Comparison of ENCODE assay signal across 1 cellular context in the genomic region with DNA sequence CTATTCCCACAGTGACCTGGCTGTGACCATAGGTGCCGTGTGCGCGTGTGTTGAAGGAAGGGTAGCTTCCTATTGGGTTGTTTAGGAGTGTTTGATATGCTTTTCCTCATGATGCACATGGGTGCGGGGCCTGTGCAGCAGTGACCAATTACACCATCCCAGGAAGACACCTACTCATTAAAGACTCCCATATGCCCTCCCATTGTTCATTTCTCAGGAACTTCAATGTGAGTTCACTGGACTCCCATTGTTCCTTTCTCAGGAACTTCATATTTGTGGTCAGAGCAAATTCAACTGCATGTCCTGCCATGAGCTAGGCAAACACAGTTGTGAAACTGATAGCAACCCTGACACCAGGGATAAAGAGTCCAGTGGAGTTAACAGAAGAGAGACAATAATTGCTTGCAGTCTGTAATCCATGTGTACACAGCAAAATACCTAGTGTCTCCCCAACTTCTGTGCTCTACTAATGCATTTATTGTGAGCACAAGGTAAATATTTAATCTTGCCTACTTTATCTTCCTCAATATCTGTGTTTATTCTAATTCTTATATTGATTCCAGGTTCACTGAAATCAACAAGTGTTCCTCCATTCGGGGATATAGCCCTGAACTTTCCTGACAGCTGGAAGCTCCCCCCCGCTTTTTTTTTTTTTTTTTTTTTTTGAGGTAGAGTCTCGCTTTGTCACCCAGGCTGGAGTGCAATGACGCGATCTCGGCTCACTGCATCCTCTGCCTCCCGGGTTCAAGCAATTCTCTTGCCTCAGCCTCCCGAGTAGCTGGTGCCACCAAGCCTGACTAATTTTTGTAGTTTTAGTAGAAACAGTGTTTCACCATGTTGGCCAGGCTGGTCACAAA.
TF ChIP-seq lines count a peak whose summit lies in the region.

No MANE protein-coding gene starts in this region.

TF ChIP-seq in HepG2, 621 proteins besides CTCF, POLR2A, EP300 and RAD21 (continued from another document and continues in another):
- TF ChIP-seq ZNF333 (CRISPR knock-in tag; IDR thresholded peaks at IDR 0.05; ENCODE audit: borderline replicate concordance): no peak
- no peak for TF ChIP-seq MXI1 (IDR thresholded peaks at IDR 0.05; ENCODE audit: borderline replicate concordance, low read depth, low read length)
- TF ChIP-seq ZNF7 (CRISPR knock-in tag; IDR thresholded peaks at IDR 0.05): no peak
- no peak for TF ChIP-seq ZNF256 (CRISPR knock-in tag; conservative IDR thresholded peaks at IDR 0.05)
- no peak for TF ChIP-seq ZNF563 (CRISPR knock-in tag; IDR thresholded peaks at IDR 0.05)
- peak; percentile 79; the same call in 1 of the 2 replicates for TF ChIP-seq FOXK1 (CRISPR knock-in tag; IDR thresholded peaks at IDR 0.05; ENCODE audit: borderline replicate concordance, low read depth)
- no peak for TF ChIP-seq AFF4 (CRISPR knock-in tag; IDR thresholded peaks at IDR 0.05)
- peak; percentile 73 for TF ChIP-seq KMT2B (CRISPR knock-in tag; IDR thresholded peaks at IDR 0.05)
- no peak for TF ChIP-seq ZNF512 (CRISPR knock-in tag; IDR thresholded peaks at IDR 0.05)
- peak; percentile 35; the same call in 1 of the 2 replicates for TF ChIP-seq ZNF747 (CRISPR knock-in tag; IDR thresholded peaks at IDR 0.05; ENCODE audit: borderline replicate concordance)
- TF ChIP-seq ZNF776 (CRISPR knock-in tag; IDR thresholded peaks at IDR 0.05): no peak
- peak; percentile 52; the same call in 1 of the 2 replicates for TF ChIP-seq ZNF605 (CRISPR knock-in tag; IDR thresholded peaks at IDR 0.05)
- TF ChIP-seq ZNF574 (CRISPR knock-in tag; IDR thresholded peaks at IDR 0.05): peak; percentile 74
- TF ChIP-seq DMTF1 (CRISPR knock-in tag; IDR thresholded peaks at IDR 0.05): no peak
- TF ChIP-seq HMG20B (CRISPR knock-in tag; conservative IDR thresholded peaks at IDR 0.05): peak; percentile 96
- TF ChIP-seq, protein P1, sequence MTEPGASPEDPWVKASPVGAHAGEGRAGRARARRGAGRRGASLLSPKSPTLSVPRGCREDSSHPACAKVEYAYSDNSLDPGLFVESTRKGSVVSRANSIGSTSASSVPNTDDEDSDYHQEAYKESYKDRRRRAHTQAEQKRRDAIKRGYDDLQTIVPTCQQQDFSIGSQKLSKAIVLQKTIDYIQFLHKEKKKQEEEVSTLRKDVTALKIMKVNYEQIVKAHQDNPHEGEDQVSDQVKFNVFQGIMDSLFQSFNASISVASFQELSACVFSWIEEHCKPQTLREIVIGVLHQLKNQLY (CRISPR knock-in tag; IDR thresholded peaks at IDR 0.05): peak; percentile 87
- peak; percentile 96 for TF ChIP-seq AHDC1 (CRISPR knock-in tag; IDR thresholded peaks at IDR 0.05; ENCODE audit: borderline replicate concordance)
- TF ChIP-seq TP53 (CRISPR knock-in tag; conservative IDR thresholded peaks at IDR 0.05): no peak
- peak; percentile 97 for TF ChIP-seq TEAD3 (CRISPR knock-in tag; optimal IDR thresholded peaks at IDR 0.05; ENCODE audit: borderline replicate concordance)
- no peak for TF ChIP-seq GPBP1L1 (CRISPR knock-in tag; IDR thresholded peaks at IDR 0.05)
- no peak for TF ChIP-seq ZNF552 (CRISPR knock-in tag; IDR thresholded peaks at IDR 0.05; ENCODE audit: borderline replicate concordance)
- peak; percentile 55; the same call in 1 of the 2 replicates for TF ChIP-seq ZNF3 (CRISPR knock-in tag; IDR thresholded peaks at IDR 0.05)
- TF ChIP-seq GTF3A (CRISPR knock-in tag; conservative IDR thresholded peaks at IDR 0.05): no peak
- TF ChIP-seq, protein P2, sequence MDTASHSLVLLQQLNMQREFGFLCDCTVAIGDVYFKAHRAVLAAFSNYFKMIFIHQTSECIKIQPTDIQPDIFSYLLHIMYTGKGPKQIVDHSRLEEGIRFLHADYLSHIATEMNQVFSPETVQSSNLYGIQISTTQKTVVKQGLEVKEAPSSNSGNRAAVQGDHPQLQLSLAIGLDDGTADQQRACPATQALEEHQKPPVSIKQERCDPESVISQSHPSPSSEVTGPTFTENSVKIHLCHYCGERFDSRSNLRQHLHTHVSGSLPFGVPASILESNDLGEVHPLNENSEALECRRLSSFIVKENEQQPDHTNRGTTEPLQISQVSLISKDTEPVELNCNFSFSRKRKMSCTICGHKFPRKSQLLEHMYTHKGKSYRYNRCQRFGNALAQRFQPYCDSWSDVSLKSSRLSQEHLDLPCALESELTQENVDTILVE (CRISPR knock-in tag; IDR thresholded peaks at IDR 0.05): peak; percentile 83
- no peak for TF ChIP-seq RBM39 (IDR thresholded peaks at IDR 0.05; ENCODE audit: low read depth, low read length, poor library complexity, severe bottlenecking)
